In the genomic region with DNA sequence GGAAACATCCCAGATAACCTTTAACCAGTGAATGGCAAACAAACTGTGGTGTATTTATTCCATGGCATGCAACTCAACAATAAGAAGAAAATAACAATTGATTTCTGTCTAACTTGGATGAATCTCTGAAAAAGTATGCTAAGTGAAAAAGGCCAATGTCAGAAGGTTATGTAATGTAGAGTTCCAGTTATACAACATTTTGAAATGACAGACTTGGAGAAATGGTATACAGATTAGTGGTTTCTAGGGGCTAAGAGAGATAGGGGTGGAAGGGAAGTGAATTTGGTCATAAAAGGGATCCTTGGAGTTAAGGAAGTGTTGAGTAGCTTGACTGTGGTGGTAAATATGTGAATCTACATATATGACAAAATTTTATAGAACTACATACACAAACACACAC, we compare ENCODE assay signal across 35 cellular contexts.
"Had no signal": no experiment of that assay in that cellular context is flagged by ENCODE, and none has a peak within 500 bp of the region (broad histone marks: within the 10 kb centered on the region; RNA-seq: fewer than 3 reads in every experiment).

No MANE protein-coding gene starts in this region.

- H3K4me1 Mint-ChIP-seq: activated B cell treated with CpG ODN at 0.5 μM for 24 hours, brain had no signal

- H3K9me3 ChIP-seq: adrenal gland, Peyer's patch had no signal

- H3K4me1 ChIP-seq: adrenal gland, Peyer's patch had no signal

- H3K9me3 Mint-ChIP-seq: activated T-helper 1 cell treated with anti-CD3 and anti-CD28 coated beads, Interleukin-12 subunit alpha, Interleukin-12 subunit beta, Interleukin-2, Interleukin-4 antibody, amounts not matched to agents 30 ng/mL and 10 ng/mL and 1 ng/mL, durations not matched to agents 14 hours and 24 hours and 36 hours; T-helper 1 cell treated with Interleukin-12 subunit alpha and Interleukin-12 subunit beta and Interleukin-4 antibody, amounts not matched to agents 30 μg/mL and 1 μg/mL, for 36 hours; T-helper 2 cell treated with Interferon-gamma antibody and Interleukin-4, amounts not matched to agents 5 μg/mL and 100 μg/mL, for 36 hours had no signal

- H3K36me3 Mint-ChIP-seq: brain had no signal

- H3K27ac ChIP-seq: adrenal gland, Peyer's patch, VCaP had no signal

- DNase-seq: activated B cell treated with CpG ODN at 0.5 μM for 24 hours; activated CD4-positive, alpha-beta memory T cell treated with anti-CD3 and anti-CD28 coated beads for 36 hours; activated CD4-positive, alpha-beta T cell treated with anti-CD3 and anti-CD28 coated beads for 4 hours; activated CD4-positive, alpha-beta T cell treated with anti-CD3 and anti-CD28 coated beads, Interleukin-2, amount 50 U/mL, for 1 hour; activated CD4-positive, CD25-positive, alpha-beta regulatory T cell treated with anti-CD3 and anti-CD28 coated beads, Interleukin-2, amount 50 U/mL, for 72 hours; activated CD8-positive, alpha-beta memory T cell treated with anti-CD3 and anti-CD28 coated beads, Interleukin-2, amount 50 U/mL, for 4 hours; activated gamma-delta T cell treated with Interleukin-2 at 50 U/mL for 16 hours; activated naive CD4-positive, alpha-beta T cell treated with anti-CD3 and anti-CD28 coated beads for 36 hours; activated T-cell treated with anti-CD3 and anti-CD28 coated beads for 4 hours; activated T-cell treated with anti-CD3 and anti-CD28 coated beads, Interleukin-2, amount 50 U/mL, for 4 hours; adrenal gland; anterior cingulate cortex; caudate nucleus; cerebellar nuclear complex; Karpas-422; KBM-7; NCI-H1048; NCI-H1105 treated with DMSO at 0.1 percent for 48 hours; NCI-H1436; NCI-H1694; NCI-H1930; NCI-H2081 treated with DMSO at 0.1 percent for 48 hours; NCI-H345; NCI-H524 treated with DMSO at 0.1 percent for 48 hours; Peyer's patch; RPMI8226; SHP77 treated with DMSO at 0.1 percent for 48 hours had no signal

- H3K4me3 ChIP-seq: adrenal gland, Peyer's patch had no signal

- H3K27me3 ChIP-seq: adrenal gland, Peyer's patch had no signal

- H3K36me3 ChIP-seq: adrenal gland, Peyer's patch had no signal

- H3K4me3 Mint-ChIP-seq: activated B cell treated with CpG ODN at 0.5 μM for 24 hours; activated CD4-positive, alpha-beta memory T cell treated with anti-CD3 and anti-CD28 coated beads for 36 hours; activated naive CD4-positive, alpha-beta T cell treated with anti-CD3 and anti-CD28 coated beads for 36 hours; activated T-cell treated with anti-CD3 and anti-CD28 coated beads, Interleukin-2, amount 50 U/mL, for 4 hours; activated T-helper 1 cell treated with anti-CD3 and anti-CD28 coated beads, Interleukin-12 subunit alpha, Interleukin-12 subunit beta, Interleukin-2, Interleukin-4 antibody, amounts not matched to agents 30 ng/mL and 10 ng/mL and 1 ng/mL, durations not matched to agents 14 hours and 24 hours and 36 hours; brain; T-helper 1 cell treated with Interleukin-12 subunit alpha and Interleukin-12 subunit beta and Interleukin-4 antibody, amounts not matched to agents 30 μg/mL and 1 μg/mL, for 36 hours; T-helper 2 cell treated with Interferon-gamma antibody and Interleukin-4, amounts not matched to agents 5 μg/mL and 100 μg/mL, for 36 hours had no signal

- H3K27ac Mint-ChIP-seq: activated B cell treated with CpG ODN at 0.5 μM for 24 hours; activated CD4-positive, alpha-beta memory T cell treated with anti-CD3 and anti-CD28 coated beads for 36 hours; activated naive CD4-positive, alpha-beta T cell treated with anti-CD3 and anti-CD28 coated beads for 36 hours; activated naive CD4-positive, alpha-beta T cell treated with anti-CD3 and anti-CD28 coated beads, Interleukin-2, amount 50 U/mL, for 72 hours; activated T-helper 1 cell treated with anti-CD3 and anti-CD28 coated beads, Interleukin-12 subunit alpha, Interleukin-12 subunit beta, Interleukin-2, Interleukin-4 antibody, amounts not matched to agents 30 ng/mL and 10 ng/mL and 1 ng/mL, durations not matched to agents 14 hours and 24 hours and 36 hours; brain; T-helper 1 cell treated with Interleukin-12 subunit alpha and Interleukin-12 subunit beta and Interleukin-4 antibody, amounts not matched to agents 30 μg/mL and 1 μg/mL, for 36 hours; T-helper 2 cell treated with Interferon-gamma antibody and Interleukin-4, amounts not matched to agents 5 μg/mL and 100 μg/mL, for 36 hours had no signal

- ATAC-seq: activated naive CD4-positive, alpha-beta T cell treated with anti-CD3 and anti-CD28 coated beads, Interleukin-2, amount 50 U/mL, for 72 hours; activated T-cell treated with anti-CD3 and anti-CD28 coated beads, Interleukin-2, amount 50 U/mL, for 4 hours; PC-3 had no signal

- FAIRE-seq: bronchial epithelial cell had no signal
